Comparison of ENCODE assay signal across 8 cellular contexts in genomic region chr13:49936085-49936942, GRCh38. TPM values are rescaled to one million over a fixed set of nuclear protein-coding genes. Genes with fewer than 3 reads are reported as not detected.
DNase-seq lines count a peak whose midpoint lies in the region; ATAC-seq and TF ChIP-seq lines count a peak whose summit lies in the region.

Gene SPRYD7 (minus strand): TSS chr13:49936340. CDS start chr13:49936235, 105 bp downstream.

- H3K4me3 ChIP-seq in GM12865 (ENCODE audit: low read depth, low read length) (peak within 1 kb of the TSS; percentile 77), SK-N-SH (ENCODE audit: low read depth in 2 of 2, low read length in 1 of 2) (peak within 1 kb of the TSS; percentile 80 to 93), testis (peak within 1 kb of the TSS; percentile 65 to 75)

- no peak for TF ChIP-seq POLR2A in testis (IDR thresholded peaks at IDR 0.05)

- peak within 1 kb of the TSS; percentile 89 for H2AFZ ChIP-seq in SK-N-SH (ENCODE audit: low read depth)

- peak within 1 kb of the TSS; percentile 67 for H3K9ac ChIP-seq in SK-N-SH

- no peaks in the 10 kb centered on the region for H3K27me3 ChIP-seq in SK-N-SH (ENCODE audit: insufficient read depth)
- no peaks in the 10 kb centered on the region for H3K27me3 ChIP-seq in testis

- peaks cover 6 to 11% of the 10 kb centered on the region in 2 donors for H3K36me3 Mint-ChIP-seq in activated naive CD4-positive, alpha-beta T cell treated with anti-CD3 and anti-CD28 coated beads, Interleukin-2, amount 50 U/mL, for 72 hours
- no peaks in the 10 kb centered on the region for H3K36me3 Mint-ChIP-seq in glutamatergic neuron (ENCODE audit: unreplicated experiment)

- peaks cover 4% of the 10 kb centered on the region for H3F3A ChIP-seq in SK-N-SH (replicated peaks; ENCODE audit: insufficient read depth)

- peak; percentile 91 for TF ChIP-seq CTCF in GM12865 (IDR thresholded peaks at IDR 0.05; ENCODE audit: insufficient read depth, low read depth, low read length, missing control alignments)
- peak; percentile 84 for TF ChIP-seq CTCF in SK-N-SH (IDR thresholded peaks at IDR 0.05)
- peak; percentile 88 for TF ChIP-seq CTCF in glutamatergic neuron (IDR thresholded peaks at IDR 0.05; ENCODE audit: partially characterized antibody, unreplicated experiment)
- TF ChIP-seq CTCF in omental fat pad (IDR thresholded peaks at IDR 0.05), result peak in 2 of 3 donors; percentile 15 to 60
- peak; percentile 87 to 91 (median 88) for TF ChIP-seq CTCF in testis (IDR thresholded peaks at IDR 0.05)

- no peaks in the 10 kb centered on the region for H3K9me2 ChIP-seq in SK-N-SH

- no peaks in the 10 kb centered on the region for H3K4me1 Mint-ChIP-seq in glutamatergic neuron (ENCODE audit: low read depth, unreplicated experiment)

- H3K4me3 Mint-ChIP-seq in glutamatergic neuron (ENCODE audit: unreplicated experiment), result peak within 1 kb of the TSS; percentile 99

- ATAC-seq in HG02623 (IDR thresholded peaks at IDR 0.05; ENCODE audit: unreplicated experiment) (peak; percentile 98), omental fat pad (ENCODE audit: low FRiP score) (peak; percentile 100)
- peak; percentile 96 to 98 for ATAC-seq in activated naive CD4-positive, alpha-beta T cell treated with anti-CD3 and anti-CD28 coated beads, Interleukin-2, amount 50 U/mL, for 72 hours

- TF ChIP-seq RAD21 in SK-N-SH (IDR thresholded peaks at IDR 0.05; ENCODE audit: low read length), result peak; percentile 46

- CTCF ChIA-PET in SK-N-SH (lab: Yijun Ruan, JAX), result interaction anchor here (0.8 to 1.8 kb wide), 21 partner anchors 10 to 1013 kb away, joined by 3 to 11 read pairs (median 4); partner anchors contain the start of gene TRIM13

- H3K9me3 Mint-ChIP-seq in activated naive CD4-positive, alpha-beta T cell treated with anti-CD3 and anti-CD28 coated beads, Interleukin-2, amount 50 U/mL, for 72 hours, result no peaks in the 10 kb centered on the region
- peaks cover 5% of the 10 kb centered on the region for H3K9me3 Mint-ChIP-seq in glutamatergic neuron (ENCODE audit: unreplicated experiment)

- 1% methylated on average over 39 of the region's 65 CpGs for WGBS in SK-N-SH (ENCODE audit: low lambda C conversion rate)
- WGBS in testis, 2 donors, result 0 to 1% methylated on average over 7 to 63 of the region's 65 CpGs

- H4K20me1 ChIP-seq in SK-N-SH (ENCODE audit: insufficient read depth), result no peaks in the 10 kb centered on the region

- H3K27me3 Mint-ChIP-seq in glutamatergic neuron (ENCODE audit: unreplicated experiment), result no peaks in the 10 kb centered on the region

- H3K4me1 ChIP-seq in SK-N-SH (ENCODE audit: control insufficient read depth in 1 of 2, insufficient read depth in 2 of 2, low read depth in 1 of 2, low read length in 1 of 2) (peaks cover 0 to 7% of the 10 kb centered on the region in 2 experiments; a peak in 3 of 4 replicates), testis (peaks cover 9% of the 10 kb centered on the region)

- DNase-seq in GM12865 (ENCODE audit: low read depth) (peak; percentile 99), NCI-H1092 (lab: John Stamatoyannopoulos, UW) (peak; percentile 92), SK-N-SH (peak; percentile 98), glutamatergic neuron (peak; percentile 99), omental fat pad (ENCODE audit: low spot score) (peak; percentile 91), testis (peak; percentile 98)
- DNase-seq in activated naive CD4-positive, alpha-beta T cell treated with anti-CD3 and anti-CD28 coated beads, Interleukin-2, amount 50 U/mL, for 72 hours (ENCODE audit: low spot score in 2 of 2), result peak; percentile 96 to 98

- H3K79me2 ChIP-seq in SK-N-SH (ENCODE audit: insufficient read depth), result peaks cover 39% of the 10 kb centered on the region

- POLR2A ChIA-PET in SK-N-SH (lab: Yijun Ruan, JAX), result interaction anchor here (1.0 to 1.3 kb wide), 3 partner anchors 145 to 493 kb away, joined by 3 to 5 read pairs (median 3); partner anchors contain the start of genes CAB39L, EBPL and SETDB2

- H3K9me3 ChIP-seq in SK-N-SH (no peaks in the 10 kb centered on the region), testis (no peaks in the 10 kb centered on the region)

- TF ChIP-seq EP300 in SK-N-SH (IDR thresholded peaks at IDR 0.05; ENCODE audit: borderline replicate concordance in 1 of 2, low read depth in 1 of 2, low read length in 1 of 2), result peak in 1 of 2 experiments; percentile 35; a peak in 1 of 4 replicates

- H3K27ac ChIP-seq in SK-N-SH (ENCODE audit: low read depth in 2 of 2, low read length in 1 of 2) (peak within 1 kb of the TSS; percentile 58 to 82), testis (peak within 1 kb of the TSS; percentile 60 to 63)

- H3K27ac Mint-ChIP-seq in activated naive CD4-positive, alpha-beta T cell treated with anti-CD3 and anti-CD28 coated beads, Interleukin-2, amount 50 U/mL, for 72 hours, result peak within 1 kb of the TSS; percentile 82 to 92
- H3K27ac Mint-ChIP-seq in glutamatergic neuron (ENCODE audit: unreplicated experiment), result peak within 1 kb of the TSS; percentile 92

- peak within 1 kb of the TSS; percentile 81 for H3K4me2 ChIP-seq in SK-N-SH

- H3K36me3 ChIP-seq in SK-N-SH (replicated peaks in 1 of 2; ENCODE audit: control insufficient read depth in 1 of 2, insufficient read depth in 2 of 2, low read length in 1 of 2) (no peaks in the 10 kb centered on the region), testis (ENCODE audit: low read depth, missing control alignments) (no peaks in the 10 kb centered on the region)

- intact Hi-C loops in testis (cut with DNase I; ENCODE audit: low total_unique reads), result no loop called here

TF ChIP-seq in SK-N-SH, 30 proteins besides CTCF, POLR2A, EP300 and RAD21 (continues in another document):
- TF ChIP-seq ELF1 (IDR thresholded peaks at IDR 0.05) (no peak), MXI1 (IDR thresholded peaks at IDR 0.05; ENCODE audit: low read depth, low read length) (peak; percentile 86), NRF1 (IDR thresholded peaks at IDR 0.05; ENCODE audit: low read depth, low read length) (peak; percentile 94), IRF3 (IDR thresholded peaks at IDR 0.05; ENCODE audit: low read depth, low read length) (no peak), GATA2 (CRISPR knock-in tag; IDR thresholded peaks at IDR 0.05) (no peak), FOXM1 (IDR thresholded peaks at IDR 0.05; ENCODE audit: low read depth) (no peak), FOSL2 (IDR thresholded peaks at IDR 0.05; ENCODE audit: borderline replicate concordance, low read depth) (no peak), TAF1 (IDR thresholded peaks at IDR 0.05; ENCODE audit: borderline replicate concordance, low read depth, low read length) (peak; percentile 69), POLR2AphosphoS5 (IDR thresholded peaks at IDR 0.05; ENCODE audit: low read depth, low read length) (peak; percentile 46; the same call in 1 of the 2 replicates), MEF2A (IDR thresholded peaks at IDR 0.05; ENCODE audit: borderline replicate concordance, low read depth) (no peak)
- TF ChIP-seq, protein P1, sequence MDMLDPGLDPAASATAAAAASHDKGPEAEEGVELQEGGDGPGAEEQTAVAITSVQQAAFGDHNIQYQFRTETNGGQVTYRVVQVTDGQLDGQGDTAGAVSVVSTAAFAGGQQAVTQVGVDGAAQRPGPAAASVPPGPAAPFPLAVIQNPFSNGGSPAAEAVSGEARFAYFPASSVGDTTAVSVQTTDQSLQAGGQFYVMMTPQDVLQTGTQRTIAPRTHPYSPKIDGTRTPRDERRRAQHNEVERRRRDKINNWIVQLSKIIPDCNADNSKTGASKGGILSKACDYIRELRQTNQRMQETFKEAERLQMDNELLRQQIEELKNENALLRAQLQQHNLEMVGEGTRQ (IDR thresholded peaks at IDR 0.05; ENCODE audit: borderline replicate concordance, low read depth, low read length), result no peak
- TF ChIP-seq, protein P2, sequence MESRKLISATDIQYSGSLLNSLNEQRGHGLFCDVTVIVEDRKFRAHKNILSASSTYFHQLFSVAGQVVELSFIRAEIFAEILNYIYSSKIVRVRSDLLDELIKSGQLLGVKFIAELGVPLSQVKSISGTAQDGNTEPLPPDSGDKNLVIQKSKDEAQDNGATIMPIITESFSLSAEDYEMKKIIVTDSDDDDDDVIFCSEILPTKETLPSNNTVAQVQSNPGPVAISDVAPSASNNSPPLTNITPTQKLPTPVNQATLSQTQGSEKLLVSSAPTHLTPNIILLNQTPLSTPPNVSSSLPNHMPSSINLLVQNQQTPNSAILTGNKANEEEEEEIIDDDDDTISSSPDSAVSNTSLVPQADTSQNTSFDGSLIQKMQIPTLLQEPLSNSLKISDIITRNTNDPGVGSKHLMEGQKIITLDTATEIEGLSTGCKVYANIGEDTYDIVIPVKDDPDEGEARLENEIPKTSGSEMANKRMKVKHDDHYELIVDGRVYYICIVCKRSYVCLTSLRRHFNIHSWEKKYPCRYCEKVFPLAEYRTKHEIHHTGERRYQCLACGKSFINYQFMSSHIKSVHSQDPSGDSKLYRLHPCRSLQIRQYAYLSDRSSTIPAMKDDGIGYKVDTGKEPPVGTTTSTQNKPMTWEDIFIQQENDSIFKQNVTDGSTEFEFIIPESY (IDR thresholded peaks at IDR 0.05; ENCODE audit: borderline replicate concordance, low read depth), result no peak
- TF ChIP-seq, protein P3, sequence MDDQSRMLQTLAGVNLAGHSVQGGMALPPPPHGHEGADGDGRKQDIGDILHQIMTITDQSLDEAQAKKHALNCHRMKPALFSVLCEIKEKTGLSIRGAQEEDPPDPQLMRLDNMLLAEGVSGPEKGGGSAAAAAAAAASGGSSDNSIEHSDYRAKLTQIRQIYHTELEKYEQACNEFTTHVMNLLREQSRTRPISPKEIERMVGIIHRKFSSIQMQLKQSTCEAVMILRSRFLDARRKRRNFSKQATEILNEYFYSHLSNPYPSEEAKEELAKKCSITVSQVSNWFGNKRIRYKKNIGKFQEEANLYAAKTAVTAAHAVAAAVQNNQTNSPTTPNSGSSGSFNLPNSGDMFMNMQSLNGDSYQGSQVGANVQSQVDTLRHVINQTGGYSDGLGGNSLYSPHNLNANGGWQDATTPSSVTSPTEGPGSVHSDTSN (IDR thresholded peaks at IDR 0.05), result no peak

RNA-seq across cellular contexts. Expression of gene SPRYD7, which starts in this region (rescaled TPM):
- 5.5 and 8.6 TPM in 2 replicates for polyA plus RNA-seq in SK-N-SH (2012; rRNA removed)
- 8.2 and 11.4 TPM in 2 replicates for polyA plus RNA-seq in SK-N-SH (2012; cell fraction: cytosol; rRNA removed)
- 4.0 and 4.8 TPM in 2 replicates for polyA plus RNA-seq in SK-N-SH (2012; cell fraction: nucleus; rRNA removed)
- 1 to 10 TPM; 4.6 to 5.0 TPM for total RNA-seq in activated naive CD4-positive, alpha-beta T cell treated with anti-CD3 and anti-CD28 coated beads, Interleukin-2, amount 50 U/mL, for 72 hours
- total RNA-seq in glutamatergic neuron (ENCODE audit: unreplicated experiment), result 8.3 TPM
- 1 to 10 TPM; 3.2 to 4.4 (median 4.0) TPM for total RNA-seq in omental fat pad
- 10 to 100 TPM in 1 of 2 donors, 1 to 10 TPM in 1; 9.8 to 10.3 TPM for total RNA-seq in testis
- 20.7 TPM for polyA plus RNA-seq in testis (ENCODE audit: insufficient read depth, low read depth, low replicate concordance)

Comparison
In these comparisons a context has a peak if more than half of its experiments do, and no peak if none do; other contexts are left out.
1. Peak in every context shown above with its lines: DNase-seq, ATAC-seq, H3K4me3 ChIP-seq and H3K27ac ChIP-seq.
2. CTCF ChIP-seq: peak in every context shown above with its lines; median percentile 91 in GM12865; 88 in glutamatergic neuron; 88 in testis; 84 in SK-N-SH; 38 in omental fat pad.